In genomic region chr18:7084080-7084765, GRCh38 we compare ENCODE assay signal across 10 cellular contexts. TPM values are rescaled to one million over a fixed set of nuclear protein-coding genes. Genes with fewer than 3 reads are reported as not detected.
DNase-seq lines count a peak whose midpoint lies in the region; ATAC-seq, FAIRE-seq and TF ChIP-seq lines count a peak whose summit lies in the region.
"Had no signal": no experiment of that assay in that cellular context is flagged by ENCODE, and none has a peak within 500 bp of the region (broad histone marks: within the 10 kb centered on the region; RNA-seq: fewer than 3 reads in every experiment).

No MANE protein-coding gene starts in this region.

- no peak overlapping the region for H3K4me3 Mint-ChIP-seq in T-helper 17 cell

- H3K27ac ChIP-seq in A549, result no peak overlapping the region

- DNase-seq in A549 (ENCODE audit: low read depth in 1 of 2, low spot score in 1 of 2) (peak in 1 of 2 experiments; percentile 1), choroid plexus epithelial cell (ENCODE audit: low read depth) (peak; percentile 82), myocyte (ENCODE audit: low read depth) (peak; percentile 27), T-helper 17 cell (no peak), GM19240 (ENCODE audit: insufficient read length, low spot score) (no peak)
- DNase-seq in stimulated activated CD4-positive, alpha-beta T cell treated with anti-CD3 and anti-CD28 coated beads, Interleukin-2, amount 100 ng/mL, for 24 hours, result no peak
- DNase-seq in stimulated activated CD4-positive, alpha-beta T cell treated with anti-CD3 and anti-CD28 coated beads, Interleukin-1b, Interleukin-23, amount 100 ng/mL, for 48 hours, result no peak
- DNase-seq: SW 1271 had no signal

- peaks cover 5% of the 10 kb centered on the region for H3K27me3 Mint-ChIP-seq in T-helper 17 cell

- H3K4me3 ChIP-seq in A549, result no peak overlapping the region
- H3K4me3 ChIP-seq in choroid plexus epithelial cell (ENCODE audit: low read depth, low read length), result no peak overlapping the region

- POLR2A ChIA-PET in A549 (lab: Yijun Ruan, JAX), result no interaction called here

- ATAC-seq in A549 (no peak), HG02870 (IDR thresholded peaks at IDR 0.05; ENCODE audit: unreplicated experiment) (peak; percentile 94), T-helper 17 cell (no peak)

- no peaks in the 10 kb centered on the region for H3K4me1 Mint-ChIP-seq in T-helper 17 cell

- H3K9me3 ChIP-seq in A549, result no peaks in the 10 kb centered on the region
- H3K9me3 ChIP-seq in T-helper 17 cell (ENCODE audit: control insufficient read depth, low read length, poor library complexity, severe bottlenecking), result no peaks in the 10 kb centered on the region

- peaks cover 8% of the 10 kb centered on the region; the same call in 2 of the 3 replicates for H3K4me1 ChIP-seq in A549

- no peak for TF ChIP-seq EP300 in A549 (IDR thresholded peaks at IDR 0.05)

- CTCF ChIA-PET in A549 (lab: Yijun Ruan, JAX), result no interaction called here

- H3K4me2 ChIP-seq in A549, result 0 out of 3 replicates have a peak overlapping the region, but pooled peaks have one; percentile 19

- 55% methylated on average over 6 of the region's 6 CpGs for WGBS in A549 (ENCODE audit: missing lambda C conversion rate)

- TF ChIP-seq POLR2A in A549 (IDR thresholded peaks at IDR 0.05; ENCODE audit: low read length), result no peak

- H3K27ac Mint-ChIP-seq in T-helper 17 cell, result no peak overlapping the region

- no peaks in the 10 kb centered on the region for H3K36me3 Mint-ChIP-seq in T-helper 17 cell (ENCODE audit: low read depth)

- TF ChIP-seq RAD21 in A549 (conservative IDR thresholded peaks at IDR 0.05 in 1 of 2, IDR thresholded peaks at IDR 0.05 in 1 of 2), result no peak

- no peak for FAIRE-seq in A549 (lab: Jason Lieb, UNC)
- FAIRE-seq: H1 had no signal

- TF ChIP-seq CTCF in A549 (IDR thresholded peaks at IDR 0.05), result no peak
- no peak for TF ChIP-seq CTCF in choroid plexus epithelial cell (conservative IDR thresholded peaks at IDR 0.05; ENCODE audit: low read depth, low read length)

TF ChIP-seq in A549, 52 proteins besides CTCF, POLR2A, EP300 and RAD21:
- TF ChIP-seq REST (IDR thresholded peaks at IDR 0.05) (no peak), ATOH8 (CRISPR knock-in tag; IDR thresholded peaks at IDR 0.05; ENCODE audit: low read depth) (no peak), NFE2L2 (conservative IDR thresholded peaks at IDR 0.05; ENCODE audit: low read length) (no peak), HES2 (IDR thresholded peaks at IDR 0.05) (no peak), PHF8 (IDR thresholded peaks at IDR 0.05; ENCODE audit: borderline replicate concordance, low read depth) (no peak), JUN (IDR thresholded peaks at IDR 0.05) (no peak)

RNA-seq across cellular contexts. Expression of gene LAMA1, which starts 33.4 kb away (rescaled TPM):
- 0.06 and 0.11 TPM in 2 replicates for polyA plus RNA-seq in A549 (2011; rRNA removed)
- polyA plus RNA-seq in A549 (2012; cell fraction: cytosol; rRNA removed), result 0.03 TPM in 2 replicates
- polyA plus RNA-seq in A549 (2012; cell fraction: nucleus; rRNA removed), result 0.04 and 0.12 TPM in 2 replicates
- polyA plus RNA-seq in A549 (2017; fragmentation: RNase III; extraction: RNeasy Plus Mini Kit Qiagen cat#74134 plus additional on column Dnase treatment), result 0.05 TPM in 2 of 3 replicates, not detected in the other
- 0.08 and 0.19 TPM in 2 replicates for polyA minus RNA-seq in A549 (2011; rRNA and poly(A)+ RNA removed)
- total RNA-seq in myocyte, result 0.56 and 0.62 TPM in 2 replicates
- 2.7 TPM for polyA plus RNA-seq in myocyte (2012)
- total RNA-seq in T-helper 17 cell, result not detected

Comparison
In these comparisons a context has a peak if more than half of its experiments do, and no peak if none do; other contexts are left out.
1. DNase-seq: peak in choroid plexus epithelial cell (single experiment) and myocyte (single experiment); none in T-helper 17 cell (0 of 3), GM19240 (single experiment), stimulated activated CD4-positive, alpha-beta T cell treated with anti-CD3 and anti-CD28 coated beads, Interleukin-2, amount 100 ng/mL, for 24 hours (0 of 2) and stimulated activated CD4-positive, alpha-beta T cell treated with anti-CD3 and anti-CD28 coated beads, Interleukin-1b, Interleukin-23, amount 100 ng/mL, for 48 hours (single experiment).